In the genomic region with DNA sequence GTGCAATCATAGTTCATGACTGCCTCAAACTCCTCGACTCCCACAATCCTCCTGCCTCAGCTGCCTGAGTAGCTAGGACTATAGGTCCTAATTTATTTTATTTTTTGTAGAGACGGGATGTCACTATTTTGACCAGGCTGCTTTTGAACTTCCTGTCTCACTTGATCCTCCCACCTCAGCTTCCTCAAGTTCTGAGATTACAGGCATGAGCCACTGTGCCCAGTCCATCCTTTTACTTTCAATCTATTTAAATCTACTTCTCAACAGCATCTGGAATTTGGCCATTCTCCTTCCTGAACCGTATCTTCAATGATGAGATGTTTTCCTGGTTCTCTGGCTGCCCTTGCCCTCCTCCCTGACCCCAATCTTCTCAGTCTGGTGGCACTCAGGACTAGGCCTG, we compare ENCODE assay signal across 9 cellular contexts. TPM values are rescaled to one million over a fixed set of nuclear protein-coding genes. Genes with fewer than 3 reads are reported as not detected.
DNase-seq lines count a peak whose midpoint lies in the region; ATAC-seq and TF ChIP-seq lines count a peak whose summit lies in the region.
"Had no signal": no experiment of that assay in that cellular context is flagged by ENCODE, and none has a peak within 500 bp of the region (broad histone marks: within the 10 kb centered on the region; RNA-seq: fewer than 3 reads in every experiment).

No MANE protein-coding gene starts in this region.

- peak overlapping the region; percentile 98 for H3K27ac Mint-ChIP-seq in activated T-helper 17 cell treated with anti-CD3 and anti-CD28 coated beads, Interleukin-2, amount 50 U/mL, for 72 hours
- peak overlapping the region; percentile 19 for H3K27ac Mint-ChIP-seq in mesothelial cell of epicardium

- H3K27me3 Mint-ChIP-seq in activated T-helper 17 cell treated with anti-CD3 and anti-CD28 coated beads, Interleukin-2, amount 50 U/mL, for 72 hours, result no peaks in the 10 kb centered on the region
- H3K27me3 Mint-ChIP-seq in mesothelial cell of epicardium (ENCODE audit: low read depth), result peaks cover 3% of the 10 kb centered on the region

- H3K4me1 Mint-ChIP-seq in activated T-helper 17 cell treated with anti-CD3 and anti-CD28 coated beads, Interleukin-2, amount 50 U/mL, for 72 hours, result peaks cover 20% of the 10 kb centered on the region
- H3K4me1 Mint-ChIP-seq in mesothelial cell of epicardium, result peaks cover 23% of the 10 kb centered on the region

- WGBS in aorta, 2 donors, result 52 to 55% methylated on average over 3 of the region's 3 CpGs

- no peaks in the 10 kb centered on the region for H3K36me3 ChIP-seq in BLaER1 treated with 17β-estradiol and CSF1 and Interleukin-3, amounts not matched to agents 10 nM and 100 nM
- H3K36me3 ChIP-seq in HAP-1 (replicated peaks) (no peaks in the 10 kb centered on the region), aorta (ENCODE audit: control insufficient read depth in 1 of 2, insufficient read depth in 2 of 2, low read length in 1 of 2) (no peaks in the 10 kb centered on the region)

- TF ChIP-seq CTCF in mesothelial cell of epicardium (IDR thresholded peaks at IDR 0.05; ENCODE audit: unreplicated experiment) (no peak), omental fat pad (IDR thresholded peaks at IDR 0.05) (no peak)

- H3K27me3 ChIP-seq in BLaER1 treated with 17β-estradiol and CSF1 and Interleukin-3, amounts not matched to agents 10 nM and 100 nM, result no peaks in the 10 kb centered on the region
- H3K27me3 ChIP-seq in HAP-1 (ENCODE audit: low read depth) (no peaks in the 10 kb centered on the region), aorta (ENCODE audit: control insufficient read depth in 1 of 2, insufficient read depth in 2 of 2, low read length in 1 of 2) (no peaks in the 10 kb centered on the region)

- peak overlapping the region; percentile 76 to 93 (median 84); a peak in 20 of 22 replicates for H3K9ac ChIP-seq in BLaER1 treated with 17β-estradiol and CSF1 and Interleukin-3, amounts not matched to agents 10 nM and 100 nM

- peaks cover 0 to 7% (median 0%) of the 10 kb centered on the region in 11 experiments; a peak in 1 of 22 replicates for H3K9me3 ChIP-seq in BLaER1 treated with 17β-estradiol and CSF1 and Interleukin-3, amounts not matched to agents 10 nM and 100 nM (replicated peaks in 1 of 11)
- H3K9me3 ChIP-seq in HAP-1 (no peaks in the 10 kb centered on the region), aorta (ENCODE audit: control insufficient read depth, low read length) (no peaks in the 10 kb centered on the region)

- H4K20me1 ChIP-seq in BLaER1 treated with 17β-estradiol and CSF1 and Interleukin-3, amounts not matched to agents 10 nM and 100 nM, result peaks cover 0 to 18% (median 6%) of the 10 kb centered on the region in 11 experiments; a peak in 7 of 22 replicates

- H3K9me3 Mint-ChIP-seq in activated T-helper 17 cell treated with anti-CD3 and anti-CD28 coated beads, Interleukin-2, amount 50 U/mL, for 72 hours, result no peaks in the 10 kb centered on the region
- H3K9me3 Mint-ChIP-seq in mesothelial cell of epicardium, result no peaks in the 10 kb centered on the region

- in situ Hi-C loops in HAP-1 (cut with MboI; ENCODE audit: low sequenced_read_pairs), result no loop called here

- DNase-seq in HAP-1 (ENCODE audit: low spot score in 2 of 2) (no peak), mesothelial cell of epicardium (ENCODE audit: low spot score in 2 of 2, unreplicated experiment in 2 of 2) (no peak), omental fat pad (ENCODE audit: low spot score) (no peak), aorta (no peak)

- H3K4me3 Mint-ChIP-seq in activated T-helper 17 cell treated with anti-CD3 and anti-CD28 coated beads, Interleukin-2, amount 50 U/mL, for 72 hours, result peak overlapping the region; percentile 99
- H3K4me3 Mint-ChIP-seq in mesothelial cell of epicardium, result no peak overlapping the region

- intact Hi-C loops in aorta (cut with DNase I), result no loop called here

- H3K4me3 ChIP-seq in BLaER1 treated with 17β-estradiol and CSF1 and Interleukin-3, amounts not matched to agents 10 nM and 100 nM, result peak overlapping the region; percentile 69 to 83 (median 80)
- H3K4me3 ChIP-seq in HAP-1, result peak overlapping the region; percentile 73
- no peak overlapping the region for H3K4me3 ChIP-seq in aorta (ENCODE audit: low read length in 2 of 2)

- peak overlapping the region; percentile 32 to 87 (median 76); a peak in 21 of 22 replicates for H3K27ac ChIP-seq in BLaER1 treated with 17β-estradiol and CSF1 and Interleukin-3, amounts not matched to agents 10 nM and 100 nM
- no peak overlapping the region for H3K27ac ChIP-seq in aorta (ENCODE audit: low read depth in 1 of 2, low read length in 2 of 2)

- peaks cover 54 to 84% (median 75%) of the 10 kb centered on the region in 10 experiments for H3K4me1 ChIP-seq in BLaER1 treated with 17β-estradiol and CSF1 and Interleukin-3, amounts not matched to agents 10 nM and 100 nM
- H3K4me1 ChIP-seq in HAP-1 (peaks cover 17% of the 10 kb centered on the region), aorta (ENCODE audit: control insufficient read depth in 1 of 2, insufficient read depth in 2 of 2, low read length in 2 of 2) (no peaks in the 10 kb centered on the region)

- ATAC-seq in activated T-helper 17 cell treated with anti-CD3 and anti-CD28 coated beads, Interleukin-2, amount 50 U/mL, for 72 hours (replicated peaks), result no peak
- ATAC-seq in omental fat pad (ENCODE audit: low FRiP score), result no peak
- no peak for ATAC-seq in aorta (ENCODE audit: low FRiP score)
- no peak for ATAC-seq in GM21737 (IDR thresholded peaks at IDR 0.05; ENCODE audit: unreplicated experiment)
- ATAC-seq in GM19351 (IDR thresholded peaks at IDR 0.05; ENCODE audit: unreplicated experiment), result no peak

- peaks cover 18% of the 10 kb centered on the region for H3K36me3 Mint-ChIP-seq in activated T-helper 17 cell treated with anti-CD3 and anti-CD28 coated beads, Interleukin-2, amount 50 U/mL, for 72 hours (ENCODE audit: low read depth)
- peaks cover 2% of the 10 kb centered on the region for H3K36me3 Mint-ChIP-seq in mesothelial cell of epicardium

- H3K4me2 ChIP-seq in BLaER1 treated with 17β-estradiol and CSF1 and Interleukin-3, amounts not matched to agents 10 nM and 100 nM, result peak overlapping the region; percentile 88 to 100 (median 98)

RNA-seq across cellular contexts. Expression of gene GRIN1, which starts 12.2 kb away (rescaled TPM):
- 1 to 10 TPM in 1 of 2 donors, under 1 TPM in 1; 0.06 to 1.2 TPM for total RNA-seq in activated T-helper 17 cell treated with anti-CD3 and anti-CD28 coated beads, Interleukin-2, amount 50 U/mL, for 72 hours
- total RNA-seq in mesothelial cell of epicardium (0.58 to 0.99 TPM (median 0.64 TPM) in 3 replicates), omental fat pad (not detected), aorta (not detected)
- polyA plus RNA-seq in aorta, result not detected

RNA-seq across cellular contexts. Expression of gene DPP7, which starts 12.3 kb away (rescaled TPM):
- 100 to 1,000 TPM; 219 to 255 TPM for total RNA-seq in activated T-helper 17 cell treated with anti-CD3 and anti-CD28 coated beads, Interleukin-2, amount 50 U/mL, for 72 hours
- 149 to 159 TPM (median 157 TPM) in 3 replicates for total RNA-seq in mesothelial cell of epicardium
- total RNA-seq in omental fat pad, result 100 to 1,000 TPM in 3 of 4 donors, 10 to 100 TPM in 1; 91.8 to 132 (median 119) TPM
- total RNA-seq in aorta, result 100 to 1,000 TPM in 1 of 2 donors, 10 to 100 TPM in 1; 97.4 to 153 TPM
- polyA plus RNA-seq in aorta, result 100 to 1,000 TPM in 1 of 2 donors, 10 to 100 TPM in 1; 98.8 to 598 TPM

RNA-seq across cellular contexts. Expression of gene MAN1B1, which starts 40.0 kb away (rescaled TPM):
- 10 to 100 TPM; 38.2 to 67.6 TPM for total RNA-seq in activated T-helper 17 cell treated with anti-CD3 and anti-CD28 coated beads, Interleukin-2, amount 50 U/mL, for 72 hours
- 61.1 to 65.1 TPM (median 61.2 TPM) in 3 replicates for total RNA-seq in mesothelial cell of epicardium
- 10 to 100 TPM; 30.2 to 39.9 (median 33.9) TPM for total RNA-seq in omental fat pad
- total RNA-seq in aorta, result 10 to 100 TPM; 28.4 to 52.2 TPM
- 100 to 1,000 TPM in 1 of 2 donors, 10 to 100 TPM in 1; 21.2 to 104 TPM for polyA plus RNA-seq in aorta

RNA-seq across cellular contexts. Expression of gene LRRC26, which starts 43.1 kb away (rescaled TPM):
- total RNA-seq in activated T-helper 17 cell treated with anti-CD3 and anti-CD28 coated beads, Interleukin-2, amount 50 U/mL, for 72 hours, result not detected
- not detected in 3 replicates for total RNA-seq in mesothelial cell of epicardium
- not detected for total RNA-seq in omental fat pad
- total RNA-seq in aorta, result not detected
- polyA plus RNA-seq in aorta, result not detected
- total RNA-seq: activated CD8-positive, alpha-beta memory T cell treated with anti-CD3 and anti-CD28 coated beads for 36 hours had no signal

RNA-seq across cellular contexts. Expression of gene TMEM210, which starts 45.1 kb away (rescaled TPM):
- not detected for total RNA-seq in activated T-helper 17 cell treated with anti-CD3 and anti-CD28 coated beads, Interleukin-2, amount 50 U/mL, for 72 hours
- total RNA-seq in mesothelial cell of epicardium (not detected in 3 replicates), omental fat pad (not detected), aorta (not detected)
- not detected for polyA plus RNA-seq in aorta
- total RNA-seq: activated CD8-positive, alpha-beta memory T cell treated with anti-CD3 and anti-CD28 coated beads for 36 hours had no signal

Comparison
In these comparisons a context has a peak if more than half of its experiments do, and no peak if none do; other contexts are left out.
1. H3K27ac ChIP-seq: peak in BLaER1 treated with 17β-estradiol and CSF1 and Interleukin-3, amounts not matched to agents 10 nM and 100 nM (11 of 11); none in aorta (0 of 2).
2. H3K4me3 ChIP-seq: peak in BLaER1 treated with 17β-estradiol and CSF1 and Interleukin-3, amounts not matched to agents 10 nM and 100 nM (10 of 10) and HAP-1 (single experiment); none in aorta (0 of 2).